ENCODE assay signal across 23 cellular contexts in genomic region chr3:149452036-149452435, GRCh38. TPM values are rescaled to one million over a fixed set of nuclear protein-coding genes. Genes with fewer than 3 reads are reported as not detected.
DNase-seq lines count a peak whose midpoint lies in the region; ATAC-seq and TF ChIP-seq lines count a peak whose summit lies in the region.
"Had no signal": no experiment of that assay in that cellular context is flagged by ENCODE, and none has a peak within 500 bp of the region (broad histone marks: within the 10 kb centered on the region; RNA-seq: fewer than 3 reads in every experiment).

No MANE protein-coding gene starts in this region.

- H3K36me3 ChIP-seq in HEK293 (ENCODE audit: control insufficient read depth in 2 of 2, insufficient read depth in 1 of 2, low read length in 2 of 2) (no peaks in the 10 kb centered on the region), esophagus muscularis mucosa (no peaks in the 10 kb centered on the region), heart left ventricle (no peaks in the 10 kb centered on the region), body of pancreas (replicated peaks in 1 of 2; ENCODE audit: insufficient read depth in 1 of 2, low read depth in 2 of 2) (no peaks in the 10 kb centered on the region)
- H3K36me3 ChIP-seq: BE2C had no signal

- no peak for ATAC-seq in heart left ventricle
- ATAC-seq in body of pancreas, result no peak
- ATAC-seq: A549 had no signal

- TF ChIP-seq CTCF in HEK293 (tag by site-specific recombination; IDR thresholded peaks at IDR 0.05) (no peak), esophagus muscularis mucosa (IDR thresholded peaks at IDR 0.05) (no peak), heart left ventricle (IDR thresholded peaks at IDR 0.05) (no peak), body of pancreas (IDR thresholded peaks at IDR 0.05) (no peak)

- H3K4me1 ChIP-seq in HEK293 (ENCODE audit: control insufficient read depth, insufficient read depth, low read length) (no peaks in the 10 kb centered on the region), esophagus muscularis mucosa (peaks cover 8 to 17% (median 14%) of the 10 kb centered on the region in 4 donors), heart left ventricle (peaks cover 0 to 31% (median 19%) of the 10 kb centered on the region in 12 donors), body of pancreas (no peaks in the 10 kb centered on the region)
- H3K4me1 ChIP-seq: BE2C had no signal

- WGBS in esophagus muscularis mucosa, result 86% methylated on average over 3 of the region's 3 CpGs
- WGBS in heart left ventricle, 4 donors, result 75 to 95% (median 82%) methylated on average over 2 to 3 of the region's 3 CpGs
- WGBS in body of pancreas, 2 donors, result 83 to 97% methylated on average over 3 of the region's 3 CpGs

- TF ChIP-seq POLR2A in esophagus muscularis mucosa (IDR thresholded peaks at IDR 0.05; ENCODE audit: low read depth) (no peak), heart left ventricle (IDR thresholded peaks at IDR 0.05) (no peak), body of pancreas (IDR thresholded peaks at IDR 0.05) (no peak)

- no peaks in the 10 kb centered on the region for H3K27me3 ChIP-seq in esophagus muscularis mucosa
- H3K27me3 ChIP-seq in heart left ventricle, result no peaks in the 10 kb centered on the region
- no peaks in the 10 kb centered on the region for H3K27me3 ChIP-seq in body of pancreas
- H3K27me3 ChIP-seq: BE2C; BLaER1 treated with 17β-estradiol and CSF1 and Interleukin-3, amounts not matched to agents 10 nM and 100 nM had no signal

- DNase-seq in DMS53 (lab: John Stamatoyannopoulos, UW), result peak; percentile 21
- DNase-seq in DMS53 treated with DMSO at 0.1 percent for 48 hours (lab: John Stamatoyannopoulos, UW; ENCODE audit: unreplicated experiment), result no peak
- peak; percentile 31 for DNase-seq in esophagus muscularis mucosa (ENCODE audit: extremely low spot score)
- no peak for DNase-seq in heart left ventricle
- DNase-seq in body of pancreas, result no peak
- DNase-seq in NCI-H2196 (lab: John Stamatoyannopoulos, UW; ENCODE audit: unreplicated experiment), result no peak
- DNase-seq: 8988T; ACHN; AML-193; BE2C; CD4-positive, alpha-beta T cell; CD8-positive, alpha-beta memory T cell; DMS153; DMS79 treated with DMSO at 0.1 percent for 48 hours; GF-D8; GOT3; H7; HCEC 1CT had no signal

- POLR2A ChIA-PET in HEK293 (lab: Yijun Ruan, JAX), result no interaction called here

- no peak for TF ChIP-seq EP300 in esophagus muscularis mucosa (IDR thresholded peaks at IDR 0.05)

- H3K9me3 ChIP-seq in HEK293 (ENCODE audit: control insufficient read depth, insufficient read depth, low read depth, low read length), result no peaks in the 10 kb centered on the region
- H3K9me3 ChIP-seq in esophagus muscularis mucosa, result peaks cover 0 to 8% (median 0%) of the 10 kb centered on the region in 4 donors
- peaks cover 0 to 18% (median 2%) of the 10 kb centered on the region in 12 donors for H3K9me3 ChIP-seq in heart left ventricle
- no peaks in the 10 kb centered on the region for H3K9me3 ChIP-seq in body of pancreas
- H3K9me3 ChIP-seq: BE2C had no signal

- H3K4me3 ChIP-seq in HEK293 (ENCODE audit: low read depth, low read length) (no peak overlapping the region), esophagus muscularis mucosa (no peak overlapping the region), heart left ventricle (no peak overlapping the region), body of pancreas (no peak overlapping the region)
- H3K4me3 ChIP-seq: A549 had no signal

- no peak overlapping the region for H3K27ac ChIP-seq in HEK293 (ENCODE audit: extremely low read depth, low read depth, low read length)
- H3K27ac ChIP-seq in esophagus muscularis mucosa (replicated peaks in 1 of 4), result no peak overlapping the region
- no peak overlapping the region for H3K27ac ChIP-seq in heart left ventricle
- H3K27ac ChIP-seq in body of pancreas, result no peak overlapping the region
- H3K27ac ChIP-seq: A549; BLaER1 treated with 17β-estradiol and CSF1 and Interleukin-3, amounts not matched to agents 10 nM and 100 nM had no signal

- CTCF ChIA-PET in HEK293 (lab: Yijun Ruan, JAX), result no interaction called here

- intact Hi-C loops in esophagus muscularis mucosa (cut with DNase I) (no loop called here), heart left ventricle (cut with DNase I) (no loop called here), body of pancreas (cut with DNase I) (no loop called here)

TF ChIP-seq in HEK293, 187 proteins besides CTCF, POLR2A, EP300 and RAD21:
- TF ChIP-seq SETDB1 (IDR thresholded peaks at IDR 0.05; ENCODE audit: insufficient read length, low read length) (peak; percentile 82), ZNF488 (tag by site-specific recombination; IDR thresholded peaks at IDR 0.05) (no peak), ZNF350 (tag by site-specific recombination; IDR thresholded peaks at IDR 0.05) (no peak), ZNF292 (tag by site-specific recombination; IDR thresholded peaks at IDR 0.05; ENCODE audit: borderline replicate concordance, low read depth) (no peak)

RNA-seq across cellular contexts. Expression of gene TM4SF4, which starts 22.5 kb away (rescaled TPM):
- 1 to 10 TPM in 2 of 4 donors, under 1 TPM in 1, not detected in 1; 0.11 to 5.5 (median 2.7) TPM for total RNA-seq in esophagus muscularis mucosa
- not detected for total RNA-seq in heart left ventricle
- not detected for polyA plus RNA-seq in heart left ventricle
- 100 to 1,000 TPM in 1 of 2 donors, 10 to 100 TPM in 1; 53.2 to 149 TPM for total RNA-seq in body of pancreas
- total RNA-seq: CD4-positive, alpha-beta T cell; CD8-positive, alpha-beta memory T cell; Daoy; G401; H7 had no signal
- polyA plus RNA-seq: CD8-positive, alpha-beta memory T cell had no signal

Comparison
In these comparisons a context has a peak if more than half of its experiments do, and no peak if none do; other contexts are left out.
1. DNase-seq: peak in DMS53 (single experiment) and esophagus muscularis mucosa (single experiment); none in DMS53 treated with DMSO at 0.1 percent for 48 hours (single experiment), heart left ventricle (0 of 5), body of pancreas (0 of 4) and NCI-H2196 (single experiment).
2. RNA of gene TM4SF4, which starts 22.5 kb away (total RNA-seq): 53.2 to 149 TPM in body of pancreas; 0.11 to 5.5 TPM in esophagus muscularis mucosa and not detected in heart left ventricle; every median in the first group is over 4 times any median in the second.